Comparison of ENCODE assay signal across 17 cellular contexts in genomic region chr4:21664355-21664754, GRCh38.
DNase-seq lines count a peak whose midpoint lies in the region; ATAC-seq and TF ChIP-seq lines count a peak whose summit lies in the region.
"Had no signal": no experiment of that assay in that cellular context is flagged by ENCODE, and none has a peak within 500 bp of the region (broad histone marks: within the 10 kb centered on the region; RNA-seq: fewer than 3 reads in every experiment).

No MANE protein-coding gene starts in this region.

- no peak overlapping the region for H3K4me2 ChIP-seq in mesendoderm (ENCODE audit: low read length)

- H2BK5ac ChIP-seq in mesendoderm (ENCODE audit: low read length), result no peak overlapping the region

- no peak overlapping the region for H3K4ac ChIP-seq in mesendoderm (ENCODE audit: low read depth, low read length)

- H3K56ac ChIP-seq in mesendoderm (ENCODE audit: low read length), result no peak overlapping the region

- ATAC-seq in left cardiac atrium, result no peak
- ATAC-seq in GM21576 (IDR thresholded peaks at IDR 0.05; ENCODE audit: unreplicated experiment), result no peak
- ATAC-seq: HCT116 had no signal

- H3K79me1 ChIP-seq in mesendoderm (ENCODE audit: low read length), result no peaks in the 10 kb centered on the region

- no peaks in the 10 kb centered on the region for H3K79me2 ChIP-seq in mesendoderm (ENCODE audit: control insufficient read depth, insufficient read depth, low read length)

- no peak overlapping the region for H4K8ac ChIP-seq in mesendoderm (ENCODE audit: low read depth, low read length)

- H2BK15ac ChIP-seq in mesendoderm (replicated peaks; ENCODE audit: low read depth), result no peak overlapping the region

- no peak overlapping the region for H4K5ac ChIP-seq in mesendoderm (ENCODE audit: low read length)

- no peak overlapping the region for H3K23ac ChIP-seq in mesendoderm (ENCODE audit: low read length)

- intact Hi-C loops in left cardiac atrium (cut with DNase I), result no loop called here

- H3K36me3 ChIP-seq in cardiac muscle cell (no peaks in the 10 kb centered on the region), mesendoderm (ENCODE audit: control insufficient read depth, insufficient read depth, low read length) (no peaks in the 10 kb centered on the region)

- H3K4me1 ChIP-seq in cardiac muscle cell (ENCODE audit: low read depth), result peaks cover 20% of the 10 kb centered on the region
- no peaks in the 10 kb centered on the region for H3K4me1 ChIP-seq in mesendoderm (ENCODE audit: control insufficient read depth, low read depth, low read length)
- H3K4me1 ChIP-seq: BE2C had no signal

- no peak overlapping the region for H3K18ac ChIP-seq in mesendoderm (ENCODE audit: low read length)

- H3K9ac ChIP-seq in mesendoderm (ENCODE audit: low read length), result no peak overlapping the region
- H3K9ac ChIP-seq: GM23248 had no signal

- H2AK5ac ChIP-seq in mesendoderm (ENCODE audit: low read length), result no peak overlapping the region

- H3K4me3 ChIP-seq in cardiac muscle cell, result no peak overlapping the region
- no peak overlapping the region for H3K4me3 ChIP-seq in mesendoderm (ENCODE audit: low read length)
- H3K4me3 ChIP-seq: GM23248 had no signal

- H3K9me3 ChIP-seq in cardiac muscle cell (ENCODE audit: low read depth), result no peaks in the 10 kb centered on the region
- H3K9me3 ChIP-seq: BE2C had no signal

- H3K27me3 ChIP-seq in cardiac muscle cell (no peaks in the 10 kb centered on the region), mesendoderm (ENCODE audit: insufficient read depth, low read length, poor library complexity) (no peaks in the 10 kb centered on the region)
- H3K27me3 ChIP-seq: BE2C had no signal

- H2BK120ac ChIP-seq in mesendoderm (ENCODE audit: low read depth, low read length), result no peak overlapping the region

- WGBS in mesendoderm (ENCODE audit: extremely low coverage, insufficient coverage, low lambda C conversion rate), result no CpG with 5 or more reads among the region's 2 CpGs

- H3K27ac ChIP-seq in cardiac muscle cell (peak overlapping the region; percentile 42), mesendoderm (ENCODE audit: low read depth, low read length) (no peak overlapping the region)
- H3K27ac ChIP-seq: GM23248 had no signal

- TF ChIP-seq CTCF in cardiac muscle cell (IDR thresholded peaks at IDR 0.05; ENCODE audit: low read depth, low read length), result no peak

- DNase-seq in cardiac muscle cell (ENCODE audit: low read depth in 1 of 2, low spot score in 1 of 2) (peak in 1 of 2 donors; percentile 13), left cardiac atrium (no peak), amniotic epithelial cell (ENCODE audit: low read depth) (peak; percentile 78), mesendoderm (peak; percentile 73), RKO (ENCODE audit: low spot score) (no peak)
- DNase-seq in activated CD8-positive, alpha-beta memory T cell treated with anti-CD3 and anti-CD28 coated beads, Interleukin-2, amount 50 U/mL, for 48 hours, result no peak
- DNase-seq: 8988T; ACHN; BE2C; C1 segment of cervical spinal cord; CD4-positive, CD25-positive, alpha-beta regulatory T cell; CD8-positive, alpha-beta memory T cell; COR-L47; GM23248; HFFc6 had no signal

Comparison
In these comparisons a context has a peak if more than half of its experiments do, and no peak if none do; other contexts are left out.
1. DNase-seq: peak in amniotic epithelial cell (single experiment) and mesendoderm (single experiment); none in left cardiac atrium (single experiment), activated CD8-positive, alpha-beta memory T cell treated with anti-CD3 and anti-CD28 coated beads, Interleukin-2, amount 50 U/mL, for 48 hours (single experiment) and RKO (single experiment).